8 cellular contexts compared by ENCODE assay signal in the genomic region with DNA sequence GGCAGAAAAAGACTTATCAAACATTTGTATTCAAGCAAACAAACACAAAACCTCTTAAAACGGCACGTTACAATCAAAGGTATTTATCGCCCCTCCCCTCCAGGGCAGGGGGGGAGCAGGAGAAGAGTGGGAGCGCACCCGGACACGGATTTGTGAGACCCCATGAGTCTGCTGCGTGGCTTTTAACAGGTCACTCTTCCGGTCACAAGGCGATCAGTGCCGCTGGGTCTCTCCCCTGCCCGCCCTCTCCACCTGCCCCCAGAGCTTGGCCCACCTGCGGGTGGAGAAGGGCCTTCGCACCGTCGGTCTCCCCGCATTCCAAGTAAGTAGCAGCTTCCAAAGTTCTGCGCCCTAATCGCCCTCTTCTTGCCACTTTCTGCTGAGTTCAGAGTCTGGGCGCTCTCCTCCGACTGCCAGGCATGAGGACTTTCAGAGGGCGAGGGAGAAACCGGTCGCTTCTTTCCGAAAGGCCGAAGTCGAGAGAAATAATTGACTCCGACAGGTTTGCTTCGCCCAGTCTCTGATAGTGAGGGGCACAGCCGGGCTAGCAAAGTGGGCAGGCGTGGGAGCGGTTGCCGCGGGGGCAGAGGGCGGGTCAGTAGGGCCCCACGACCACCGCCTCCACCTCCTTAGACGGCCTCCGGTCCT. TPM values are rescaled to one million over a fixed set of nuclear protein-coding genes. Genes with fewer than 3 reads are reported as not detected.
DNase-seq lines count a peak whose midpoint lies in the region; TF ChIP-seq lines count a peak whose summit lies in the region.

No MANE protein-coding gene starts in this region.

- H3K9me3 ChIP-seq in iPS-18a (ENCODE audit: control insufficient read depth, low read depth, low read length): no peaks in the 10 kb centered on the region

- TF ChIP-seq CTCF in WI38 (IDR thresholded peaks at IDR 0.05; ENCODE audit: low read depth, low read length) (no peak), GM13977 (IDR thresholded peaks at IDR 0.05; ENCODE audit: extremely low read depth, insufficient read depth, missing control alignments) (no peak)

- peaks cover 39% of the 10 kb centered on the region for H3K4me1 ChIP-seq in iPS-18a (ENCODE audit: control insufficient read depth, low read depth, low read length)

- in situ Hi-C loops in GM13977 (cut with MboI; ENCODE audit: low pct_unique_long_range_greater_than_20kb, low sequenced_read_pairs, unreplicated experiment): no loop called here

- H3K36me3 ChIP-seq in iPS-18a (ENCODE audit: control insufficient read depth, low read depth, low read length): no peaks in the 10 kb centered on the region

- no peak overlapping the region for H3K27ac ChIP-seq in iPS-18a (ENCODE audit: low read length)

- peak overlapping the region; percentile 51; the same call in 1 of the 2 replicates for H3K4me3 ChIP-seq in WI38 (ENCODE audit: low read depth, low read length)
- H3K4me3 ChIP-seq in iPS-18a (ENCODE audit: low read length): peak overlapping the region; percentile 70

- peak in 2 of 3 experiments; percentile 79 to 88 for DNase-seq in NCI-H1417 (lab: John Stamatoyannopoulos, UW)
- DNase-seq in NCI-H1417 treated with DMSO at 0.1 percent for 48 hours (lab: John Stamatoyannopoulos, UW): no peak
- DNase-seq in stimulated activated CD8-positive, alpha-beta memory T cell treated with anti-CD3 and anti-CD28 coated beads, Interleukin-4, amount 100 ng/mL, for 48 hours: peak; percentile 26
- no peak for DNase-seq in H4 (ENCODE audit: low spot score)
- DNase-seq in GM13977 (ENCODE audit: low spot score): no peak
- no peak for DNase-seq in activated CD4-positive, CD25-positive, alpha-beta regulatory T cell treated with anti-CD3 and anti-CD28 coated beads, Interleukin-2, amount 50 U/mL, for 72 hours

- H3K9ac ChIP-seq in iPS-18a (ENCODE audit: low read length): peak overlapping the region; percentile 75

- H3K27me3 ChIP-seq in iPS-18a (ENCODE audit: control insufficient read depth, insufficient read depth, low read length): peaks cover 33% of the 10 kb centered on the region

RNA-seq across cellular contexts. Expression of a gene that starts 0.8 kb away (rescaled TPM):
- 0.29 TPM in 1 of 2 replicates, not detected in the other for total RNA-seq in H4 (2014; rRNA removed; shearing (Covaris generic))

Comparison
In these comparisons a context has a peak if more than half of its experiments do, and no peak if none do; other contexts are left out.
1. DNase-seq: peak in NCI-H1417 (2 of 3) and stimulated activated CD8-positive, alpha-beta memory T cell treated with anti-CD3 and anti-CD28 coated beads, Interleukin-4, amount 100 ng/mL, for 48 hours (single experiment); none in NCI-H1417 treated with DMSO at 0.1 percent for 48 hours (single experiment), H4 (single experiment), GM13977 (single experiment) and activated CD4-positive, CD25-positive, alpha-beta regulatory T cell treated with anti-CD3 and anti-CD28 coated beads, Interleukin-2, amount 50 U/mL, for 72 hours (single experiment).